In the genomic region with DNA sequence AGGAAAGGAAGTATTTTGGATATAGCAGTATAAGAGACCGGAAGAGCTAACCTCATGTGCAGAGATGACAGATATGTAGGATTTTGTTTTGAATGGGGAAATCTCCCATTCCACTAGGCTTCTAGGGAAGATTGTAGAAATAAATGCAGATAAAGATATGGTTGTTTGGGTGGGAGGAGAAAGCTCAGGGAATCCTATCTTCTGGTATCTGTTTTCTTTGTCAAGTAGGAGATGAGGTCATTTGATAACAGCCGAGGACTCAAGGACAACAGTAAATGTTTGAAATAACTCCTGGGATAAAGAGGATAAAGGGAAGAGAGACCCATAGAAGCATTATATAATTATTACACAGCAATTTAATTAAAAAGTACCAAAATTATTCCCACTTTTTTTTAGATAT, we compare ENCODE assay signal across 34 cellular contexts.
"Had no signal": no experiment of that assay in that cellular context is flagged by ENCODE, and none has a peak within 500 bp of the region (broad histone marks: within the 10 kb centered on the region; RNA-seq: fewer than 3 reads in every experiment).

No MANE protein-coding gene starts in this region.

- H3K9me3 ChIP-seq: adrenal gland, ascending aorta, body of pancreas had no signal

- FAIRE-seq: TTC549 had no signal

- H3K27ac ChIP-seq: adrenal gland, ascending aorta, body of pancreas, brain microvascular endothelial cell, breast epithelium, VCaP had no signal

- H3K4me1 ChIP-seq: adrenal gland, ascending aorta, body of pancreas, breast epithelium had no signal

- ATAC-seq: activated CD8-positive, alpha-beta T cell treated with anti-CD3 and anti-CD28 coated beads for 36 hours; activated naive CD4-positive, alpha-beta T cell treated with anti-CD3 and anti-CD28 coated beads, Interleukin-2, amount 50 U/mL, for 72 hours; activated T-cell treated with anti-CD3 and anti-CD28 coated beads, Interleukin-2, amount 50 U/mL, for 4 hours; activated T-cell treated with anti-CD3 and anti-CD28 coated beads, Interleukin-2, amount 50 U/mL, for 72 hours; activated T-helper 17 cell treated with anti-CD3 and anti-CD28 coated beads, Interleukin-2, amount 50 U/mL, for 72 hours; body of pancreas; T-cell; T-helper 17 cell had no signal

- DNase-seq: activated B cell treated with CpG ODN at 0.5 μM for 24 hours; activated CD4-positive, alpha-beta memory T cell treated with anti-CD3 and anti-CD28 coated beads for 36 hours; activated CD4-positive, alpha-beta T cell treated with anti-CD3 and anti-CD28 coated beads for 4 hours; activated CD4-positive, alpha-beta T cell treated with anti-CD3 and anti-CD28 coated beads, Interleukin-2, amount 10 ng/mL, durations not matched to agents 24 days and 14 days; activated CD4-positive, alpha-beta T cell treated with anti-CD3 and anti-CD28 coated beads, Interleukin-2, amount 50 U/mL, for 1 hour; activated CD4-positive, alpha-beta T cell treated with anti-CD3 and anti-CD28 coated beads, Interleukin-2, amount 50 U/mL, for 4 hours; activated CD4-positive, CD25-positive, alpha-beta regulatory T cell treated with anti-CD3 and anti-CD28 coated beads, Interleukin-2, amount 50 U/mL, for 72 hours; activated CD8-positive, alpha-beta memory T cell treated with anti-CD3 and anti-CD28 coated beads, Interleukin-2, amount 50 U/mL, for 4 hours; activated CD8-positive, alpha-beta T cell treated with anti-CD3 and anti-CD28 coated beads for 36 hours; activated effector memory CD4-positive, alpha-beta T cell treated with anti-CD3 and anti-CD28 coated beads, Interleukin-2, amount 50 U/mL, for 16 hours; activated gamma-delta T cell treated with Interleukin-2 at 50 U/mL for 16 hours; activated naive CD4-positive, alpha-beta T cell; activated naive CD4-positive, alpha-beta T cell treated with anti-CD3 and anti-CD28 coated beads for 36 hours; activated naive CD4-positive, alpha-beta T cell treated with anti-CD3 and anti-CD28 coated beads, Interleukin-2, amount 50 U/mL, for 16 hours; activated naive CD8-positive, alpha-beta T cell treated with anti-CD3 and anti-CD28 coated beads for 36 hours; activated T-cell treated with anti-CD3 and anti-CD28 coated beads for 4 hours; activated T-cell treated with anti-CD3 and anti-CD28 coated beads, Interleukin-2, amount 50 U/mL, for 1 hour; activated T-cell treated with anti-CD3 and anti-CD28 coated beads, Interleukin-2, amount 50 U/mL, for 4 hours; activated T-cell treated with anti-CD3 and anti-CD28 coated beads, Interleukin-2, amount 50 U/mL, for 72 hours; adrenal gland; amygdala; anterior cingulate cortex; body of pancreas; brain microvascular endothelial cell; central memory CD4-positive, alpha-beta T cell; T-cell; T-helper 17 cell; T-helper 9 cell had no signal

- H3K27me3 ChIP-seq: ascending aorta, body of pancreas, brain microvascular endothelial cell had no signal

- H3K36me3 ChIP-seq: adrenal gland, ascending aorta, brain microvascular endothelial cell, breast epithelium had no signal

- H3K4me3 ChIP-seq: adrenal gland, ascending aorta, body of pancreas, breast epithelium had no signal
